ENCODE assay signal across 12 cellular contexts in the genomic region with DNA sequence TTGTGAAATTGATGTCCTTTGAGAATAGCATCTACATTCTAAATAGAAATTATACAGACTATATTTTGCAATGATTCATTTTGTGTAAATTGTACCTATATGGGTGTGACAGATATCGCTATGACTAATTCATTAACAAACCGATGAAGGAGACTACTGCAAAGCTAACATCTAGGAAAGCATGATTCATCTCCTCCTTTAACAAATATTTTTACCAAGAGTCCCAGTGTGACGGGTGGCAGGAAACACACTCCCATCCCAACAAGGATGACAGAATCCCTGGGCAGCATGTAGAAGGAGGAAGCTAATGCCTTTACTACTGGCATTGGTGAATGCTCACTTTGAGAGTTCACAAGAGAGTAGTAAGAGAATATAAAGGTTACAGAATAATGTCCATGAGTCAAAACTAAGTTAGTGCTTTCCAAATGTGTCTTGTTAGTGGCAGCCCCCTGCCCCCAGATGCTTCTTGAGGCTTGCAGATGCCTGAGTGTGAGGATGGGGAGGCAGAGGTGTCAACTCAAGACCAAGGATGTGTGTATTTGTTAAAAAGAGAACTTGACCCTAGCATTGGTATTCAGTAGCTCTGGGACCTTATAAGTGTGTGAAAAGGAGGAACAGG.
A peak's percentile ranks its signal among the peaks of the same experiment; 100 is the strongest.
DNase-seq lines count a peak whose midpoint lies in the region; ATAC-seq and TF ChIP-seq lines count a peak whose summit lies in the region.
"Had no signal": no experiment of that assay in that cellular context is flagged by ENCODE, and none has a peak within 500 bp of the region (broad histone marks: within the 10 kb centered on the region; RNA-seq: fewer than 3 reads in every experiment).

No MANE protein-coding gene starts in this region.

- no peak overlapping the region for H3K27ac Mint-ChIP-seq in activated CD4-positive, alpha-beta memory T cell treated with anti-CD3 and anti-CD28 coated beads for 36 hours
- H3K27ac Mint-ChIP-seq: T-cell had no signal

- H3K4me3 Mint-ChIP-seq in activated CD4-positive, alpha-beta memory T cell treated with anti-CD3 and anti-CD28 coated beads for 36 hours = no peak overlapping the region
- H3K4me3 Mint-ChIP-seq: T-cell had no signal

- intact Hi-C loops in activated CD4-positive, alpha-beta memory T cell treated with anti-CD3 and anti-CD28 coated beads for 36 hours (cut with micrococcal nuclease) = no loop called here

- no peaks in the 10 kb centered on the region for H3K4me1 Mint-ChIP-seq in activated CD4-positive, alpha-beta memory T cell treated with anti-CD3 and anti-CD28 coated beads for 36 hours (ENCODE audit: low read depth)

- DNase-seq in GM03348 (ENCODE audit: low spot score) (peak; percentile 64), epithelial cell of prostate (ENCODE audit: low read depth, low spot score) (peak; percentile 85), renal cortical epithelial cell (ENCODE audit: low read depth) (peak; percentile 83), NCI-H345 (lab: John Stamatoyannopoulos, UW) (no peak), NCI-H2171 treated with DMSO at 0.1 percent for 48 hours (lab: John Stamatoyannopoulos, UW) (no peak)
- no peak for DNase-seq in activated CD4-positive, alpha-beta memory T cell treated with anti-CD3 and anti-CD28 coated beads for 36 hours
- DNase-seq: caudate nucleus, Karpas-422, NCI-H69, T-cell had no signal

- POLR2A ChIA-PET in activated CD4-positive, alpha-beta memory T cell treated with anti-CD3 and anti-CD28 coated beads for 36 hours (lab: Charles Lee) = no interaction called here

- no peak for ATAC-seq in HG03565 (IDR thresholded peaks at IDR 0.05; ENCODE audit: unreplicated experiment)
- ATAC-seq: T-cell had no signal

- no peaks in the 10 kb centered on the region for H3K9me3 Mint-ChIP-seq in activated CD4-positive, alpha-beta memory T cell treated with anti-CD3 and anti-CD28 coated beads for 36 hours

- H3K27me3 Mint-ChIP-seq in activated CD4-positive, alpha-beta memory T cell treated with anti-CD3 and anti-CD28 coated beads for 36 hours = peaks cover 3% of the 10 kb centered on the region

- CTCF ChIA-PET in activated CD4-positive, alpha-beta memory T cell treated with anti-CD3 and anti-CD28 coated beads for 36 hours (lab: Charles Lee) = no interaction called here

- H3K36me3 Mint-ChIP-seq in activated CD4-positive, alpha-beta memory T cell treated with anti-CD3 and anti-CD28 coated beads for 36 hours = no peaks in the 10 kb centered on the region
- H3K36me3 Mint-ChIP-seq: T-cell had no signal

- peak overlapping the region; percentile 39 for H3K27ac ChIP-seq in epithelial cell of prostate

TF ChIP-seq in PFSK-1, 5 proteins besides CTCF, POLR2A, EP300 and RAD21:
- peak; percentile 18; the same call in 1 of the 2 replicates for TF ChIP-seq SIN3A (IDR thresholded peaks at IDR 0.05; ENCODE audit: borderline replicate concordance, insufficient read depth, low read length)
- no peak for TF ChIP-seq POLR2AphosphoS5 (IDR thresholded peaks at IDR 0.05; ENCODE audit: low read depth, low read length)
- TF ChIP-seq TAF1 (IDR thresholded peaks at IDR 0.05; ENCODE audit: borderline replicate concordance, insufficient read depth, low read length) = no peak
- TF ChIP-seq, protein P1, sequence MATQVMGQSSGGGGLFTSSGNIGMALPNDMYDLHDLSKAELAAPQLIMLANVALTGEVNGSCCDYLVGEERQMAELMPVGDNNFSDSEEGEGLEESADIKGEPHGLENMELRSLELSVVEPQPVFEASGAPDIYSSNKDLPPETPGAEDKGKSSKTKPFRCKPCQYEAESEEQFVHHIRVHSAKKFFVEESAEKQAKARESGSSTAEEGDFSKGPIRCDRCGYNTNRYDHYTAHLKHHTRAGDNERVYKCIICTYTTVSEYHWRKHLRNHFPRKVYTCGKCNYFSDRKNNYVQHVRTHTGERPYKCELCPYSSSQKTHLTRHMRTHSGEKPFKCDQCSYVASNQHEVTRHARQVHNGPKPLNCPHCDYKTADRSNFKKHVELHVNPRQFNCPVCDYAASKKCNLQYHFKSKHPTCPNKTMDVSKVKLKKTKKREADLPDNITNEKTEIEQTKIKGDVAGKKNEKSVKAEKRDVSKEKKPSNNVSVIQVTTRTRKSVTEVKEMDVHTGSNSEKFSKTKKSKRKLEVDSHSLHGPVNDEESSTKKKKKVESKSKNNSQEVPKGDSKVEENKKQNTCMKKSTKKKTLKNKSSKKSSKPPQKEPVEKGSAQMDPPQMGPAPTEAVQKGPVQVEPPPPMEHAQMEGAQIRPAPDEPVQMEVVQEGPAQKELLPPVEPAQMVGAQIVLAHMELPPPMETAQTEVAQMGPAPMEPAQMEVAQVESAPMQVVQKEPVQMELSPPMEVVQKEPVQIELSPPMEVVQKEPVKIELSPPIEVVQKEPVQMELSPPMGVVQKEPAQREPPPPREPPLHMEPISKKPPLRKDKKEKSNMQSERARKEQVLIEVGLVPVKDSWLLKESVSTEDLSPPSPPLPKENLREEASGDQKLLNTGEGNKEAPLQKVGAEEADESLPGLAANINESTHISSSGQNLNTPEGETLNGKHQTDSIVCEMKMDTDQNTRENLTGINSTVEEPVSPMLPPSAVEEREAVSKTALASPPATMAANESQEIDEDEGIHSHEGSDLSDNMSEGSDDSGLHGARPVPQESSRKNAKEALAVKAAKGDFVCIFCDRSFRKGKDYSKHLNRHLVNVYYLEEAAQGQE (IDR thresholded peaks at IDR 0.05; ENCODE audit: insufficient read depth in 1 of 2, low read depth in 2 of 2, low read length in 2 of 2) = no peak
- no peak for TF ChIP-seq FOXP2 (optimal IDR thresholded peaks at IDR 0.05; ENCODE audit: borderline replicate concordance, extremely low read depth, extremely low read length, insufficient read depth)
TF ChIP-seq in PFSK-1: peak in this region for 1.

Comparison
In these comparisons a context has a peak if more than half of its experiments do, and no peak if none do; other contexts are left out.
1. DNase-seq: peak in GM03348 (single experiment), epithelial cell of prostate (single experiment) and renal cortical epithelial cell (single experiment); none in activated CD4-positive, alpha-beta memory T cell treated with anti-CD3 and anti-CD28 coated beads for 36 hours (single experiment), NCI-H345 (single experiment) and NCI-H2171 treated with DMSO at 0.1 percent for 48 hours (single experiment).